In the genomic region with DNA sequence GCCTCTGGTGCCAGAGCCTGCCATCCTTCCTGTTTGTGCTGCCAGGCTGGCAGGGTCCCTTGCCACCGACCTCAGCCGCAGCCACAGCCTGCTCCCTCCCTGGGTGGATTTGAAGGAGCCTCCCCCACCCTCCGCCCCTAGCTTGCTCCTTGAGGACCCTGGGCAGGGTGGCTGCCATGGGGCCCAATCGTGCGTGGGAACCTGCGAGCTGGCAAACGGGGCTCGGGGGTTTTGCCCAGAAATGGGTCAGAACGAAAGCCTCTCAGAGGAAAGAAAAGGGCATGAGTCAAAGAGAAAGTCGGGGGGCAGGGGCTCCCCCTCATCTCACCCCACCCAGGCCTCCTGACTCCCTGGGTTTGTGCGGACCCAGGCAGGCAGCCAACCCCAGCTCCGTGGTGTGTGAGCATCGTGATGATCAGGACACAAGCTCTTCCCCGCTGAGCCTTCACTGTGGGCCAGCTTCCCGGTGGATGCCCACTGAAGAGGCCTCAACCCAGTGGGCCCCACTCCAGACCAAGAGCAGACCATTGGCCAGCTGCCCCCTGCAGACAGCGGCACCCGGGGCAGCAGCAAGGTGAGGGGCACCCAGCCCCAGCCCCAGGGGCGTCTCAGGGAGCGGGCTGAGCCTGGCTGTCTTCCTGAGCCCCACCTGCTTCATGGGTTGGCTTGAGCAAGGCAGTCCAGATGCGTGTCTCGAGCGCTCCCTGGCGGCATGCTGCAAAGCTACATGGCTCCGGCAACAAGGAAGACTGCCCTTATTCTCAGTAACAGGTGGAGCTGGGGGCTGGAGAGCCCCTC, we compare ENCODE assay signal across 8 cellular contexts. TPM values are rescaled to one million over a fixed set of nuclear protein-coding genes. Genes with fewer than 3 reads are reported as not detected.
DNase-seq lines count a peak whose midpoint lies in the region; ATAC-seq and TF ChIP-seq lines count a peak whose summit lies in the region.

No MANE protein-coding gene starts in this region.

- no peaks in the 10 kb centered on the region for H3K9me3 ChIP-seq in CD4-positive, alpha-beta memory T cell (ENCODE audit: control insufficient read depth in 1 of 2, low read length in 2 of 2)
- no peaks in the 10 kb centered on the region for H3K9me3 ChIP-seq in upper lobe of right lung

- intact Hi-C loops in CD4-positive, alpha-beta memory T cell (cut with micrococcal nuclease): loop anchor here (1.0 kb wide), 3 partner anchors 86 to 248 kb away; a partner anchor contains a TSS
- intact Hi-C loops in Right ventricle myocardium superior (cut with DNase I): loop anchor here (1.0 to 2.0 kb wide), 2 partner anchors 88 to 248 kb away; no protein-coding TSS in a partner anchor
- intact Hi-C loops in upper lobe of right lung (cut with DNase I): loop anchor here (5.0 to 10.0 kb wide), 2 partner anchors 90 to 248 kb away; a partner anchor contains a TSS

- no peaks in the 10 kb centered on the region for H3K27me3 ChIP-seq in CD4-positive, alpha-beta memory T cell (ENCODE audit: insufficient read depth, low read length)
- no peaks in the 10 kb centered on the region for H3K27me3 ChIP-seq in upper lobe of right lung

- peaks cover 0 to 5% of the 10 kb centered on the region in 2 donors for H3K36me3 Mint-ChIP-seq in CD4-positive, alpha-beta memory T cell
- H3K36me3 Mint-ChIP-seq in activated naive CD8-positive, alpha-beta T cell treated with anti-CD3 and anti-CD28 coated beads for 36 hours: no peaks in the 10 kb centered on the region
- H3K36me3 Mint-ChIP-seq in progenitor cell of endocrine pancreas (ENCODE audit: insufficient read depth): peaks cover 2% of the 10 kb centered on the region

- peak; percentile 54 for ATAC-seq in GM21528 (IDR thresholded peaks at IDR 0.05; ENCODE audit: low FRiP score, unreplicated experiment)
- ATAC-seq in Right ventricle myocardium superior (ENCODE audit: poor library complexity): peak; percentile 84
- peak; percentile 82 for ATAC-seq in upper lobe of right lung

- peak overlapping the region; percentile 34 to 42 for H3K4me3 ChIP-seq in CD4-positive, alpha-beta memory T cell (ENCODE audit: low read length in 2 of 2)
- no peak overlapping the region for H3K4me3 ChIP-seq in upper lobe of right lung

- no peaks in the 10 kb centered on the region for H3K27me3 Mint-ChIP-seq in CD4-positive, alpha-beta memory T cell
- no peaks in the 10 kb centered on the region for H3K27me3 Mint-ChIP-seq in activated naive CD8-positive, alpha-beta T cell treated with anti-CD3 and anti-CD28 coated beads for 36 hours
- peaks cover 3% of the 10 kb centered on the region for H3K27me3 Mint-ChIP-seq in progenitor cell of endocrine pancreas

- peak; percentile 85 to 87 (median 85) for DNase-seq in CD4-positive, alpha-beta memory T cell
- DNase-seq in NCI-H128 (lab: John Stamatoyannopoulos, UW; ENCODE audit: unreplicated experiment) (peak; percentile 82), SW480 (ENCODE audit: low spot score) (peak; percentile 87), Right ventricle myocardium superior (peak; percentile 89), progenitor cell of endocrine pancreas (ENCODE audit: low spot score, unreplicated experiment) (peak; percentile 75), upper lobe of right lung (peak; percentile 91)
- DNase-seq in activated naive CD8-positive, alpha-beta T cell treated with anti-CD3 and anti-CD28 coated beads for 36 hours: peak; percentile 88

- peaks cover 20 to 47% (median 33%) of the 10 kb centered on the region in 4 donors for H3K4me1 Mint-ChIP-seq in CD4-positive, alpha-beta memory T cell
- H3K4me1 Mint-ChIP-seq in activated naive CD8-positive, alpha-beta T cell treated with anti-CD3 and anti-CD28 coated beads for 36 hours: peaks cover 25% of the 10 kb centered on the region
- no peaks in the 10 kb centered on the region for H3K4me1 Mint-ChIP-seq in progenitor cell of endocrine pancreas (ENCODE audit: low read depth)

- CTCF ChIA-PET in CD4-positive, alpha-beta memory T cell (lab: Charles Lee; ENCODE audit: partially characterized antibody): interaction anchor here (0.6 to 4.3 kb wide), 46 partner anchors 9 to 275 kb away, joined by 3 to 84 read pairs (median 6); a partner anchor contains a TSS

- H3K4me1 ChIP-seq in CD4-positive, alpha-beta memory T cell (ENCODE audit: insufficient read depth, low read length): peaks cover 52% of the 10 kb centered on the region
- peaks cover 20% of the 10 kb centered on the region for H3K4me1 ChIP-seq in upper lobe of right lung

- POLR2A ChIA-PET in CD4-positive, alpha-beta memory T cell (lab: Charles Lee; ENCODE audit: partially characterized antibody): interaction anchor here (0.6 to 2.6 kb wide), 34 partner anchors 9 to 247 kb away, joined by 3 to 25 read pairs (median 6); a partner anchor contains a TSS

- TF ChIP-seq CTCF in progenitor cell of endocrine pancreas (IDR thresholded peaks at IDR 0.05; ENCODE audit: unreplicated experiment) (peak; percentile 87), upper lobe of right lung (IDR thresholded peaks at IDR 0.05) (peak; percentile 90)

- H3K27ac ChIP-seq in CD4-positive, alpha-beta memory T cell (ENCODE audit: low read depth, low read length): peak overlapping the region; percentile 60
- H3K27ac ChIP-seq in upper lobe of right lung: no peak overlapping the region

- H3K27ac Mint-ChIP-seq in CD4-positive, alpha-beta memory T cell: peak overlapping the region; percentile 69 to 91 (median 84)
- peak overlapping the region; percentile 46 for H3K27ac Mint-ChIP-seq in activated naive CD8-positive, alpha-beta T cell treated with anti-CD3 and anti-CD28 coated beads for 36 hours
- H3K27ac Mint-ChIP-seq in progenitor cell of endocrine pancreas: no peak overlapping the region

- H3K9me3 Mint-ChIP-seq in CD4-positive, alpha-beta memory T cell: no peaks in the 10 kb centered on the region
- no peaks in the 10 kb centered on the region for H3K9me3 Mint-ChIP-seq in activated naive CD8-positive, alpha-beta T cell treated with anti-CD3 and anti-CD28 coated beads for 36 hours
- H3K9me3 Mint-ChIP-seq in progenitor cell of endocrine pancreas (ENCODE audit: low read depth): no peaks in the 10 kb centered on the region

- no peaks in the 10 kb centered on the region for H3K36me3 ChIP-seq in CD4-positive, alpha-beta memory T cell (ENCODE audit: insufficient read depth, low read length)
- H3K36me3 ChIP-seq in upper lobe of right lung: no peaks in the 10 kb centered on the region

- peak overlapping the region; percentile 73 to 85 (median 80) for H3K4me3 Mint-ChIP-seq in CD4-positive, alpha-beta memory T cell
- peak overlapping the region; percentile 52 for H3K4me3 Mint-ChIP-seq in activated naive CD8-positive, alpha-beta T cell treated with anti-CD3 and anti-CD28 coated beads for 36 hours
- no peak overlapping the region for H3K4me3 Mint-ChIP-seq in progenitor cell of endocrine pancreas (ENCODE audit: low read depth)

RNA-seq across cellular contexts. Expression of a gene that starts 3.0 kb away (rescaled TPM):
- 1 to 10 TPM; 3.4 to 4.6 TPM for total RNA-seq in CD4-positive, alpha-beta memory T cell
- 10 to 100 TPM; 22.6 to 43.8 TPM for polyA plus RNA-seq in CD4-positive, alpha-beta memory T cell
- not detected for total RNA-seq in activated naive CD8-positive, alpha-beta T cell treated with anti-CD3 and anti-CD28 coated beads for 36 hours
- total RNA-seq in Right ventricle myocardium superior: not detected
- not detected in 2 replicates for total RNA-seq in progenitor cell of endocrine pancreas
- total RNA-seq in upper lobe of right lung: 0.81 TPM

RNA-seq across cellular contexts. Expression of a gene that starts 6.9 kb away (rescaled TPM):
- total RNA-seq in CD4-positive, alpha-beta memory T cell: 10 to 100 TPM; 63.8 to 68.6 TPM
- polyA plus RNA-seq in CD4-positive, alpha-beta memory T cell: 10 to 100 TPM in 1 of 2 donors, 1 to 10 TPM in 1; 2.6 to 10.8 TPM
- total RNA-seq in activated naive CD8-positive, alpha-beta T cell treated with anti-CD3 and anti-CD28 coated beads for 36 hours: 1 to 10 TPM; 4.2 to 4.9 TPM
- total RNA-seq in Right ventricle myocardium superior: 26.7 TPM
- total RNA-seq in progenitor cell of endocrine pancreas: 26.4 and 30.1 TPM in 2 replicates
- total RNA-seq in upper lobe of right lung: 44.3 TPM

RNA-seq across cellular contexts. Expression of a gene that starts 11.1 kb away (rescaled TPM):
- 10 to 100 TPM; 20.7 to 21.4 TPM for total RNA-seq in CD4-positive, alpha-beta memory T cell
- polyA plus RNA-seq in CD4-positive, alpha-beta memory T cell: 10 to 100 TPM; 22.8 to 32.2 TPM
- total RNA-seq in activated naive CD8-positive, alpha-beta T cell treated with anti-CD3 and anti-CD28 coated beads for 36 hours: 10 to 100 TPM; 13.2 to 13.5 TPM
- total RNA-seq in Right ventricle myocardium superior (59.1 TPM), progenitor cell of endocrine pancreas (62.0 and 73.2 TPM in 2 replicates), upper lobe of right lung (152 TPM)

RNA-seq across cellular contexts. Expression of a gene that starts 19.0 kb away (rescaled TPM):
- total RNA-seq in CD4-positive, alpha-beta memory T cell: not detected
- not detected for polyA plus RNA-seq in CD4-positive, alpha-beta memory T cell
- not detected for total RNA-seq in activated naive CD8-positive, alpha-beta T cell treated with anti-CD3 and anti-CD28 coated beads for 36 hours
- 1.9 TPM for total RNA-seq in Right ventricle myocardium superior
- 0.19 and 0.51 TPM in 2 replicates for total RNA-seq in progenitor cell of endocrine pancreas
- 0.41 TPM for total RNA-seq in upper lobe of right lung

RNA-seq across cellular contexts. Expression of a gene that starts 35.4 kb away (rescaled TPM):
- under 1 TPM; 0.09 to 0.11 TPM for total RNA-seq in CD4-positive, alpha-beta memory T cell
- under 1 TPM; 0.10 to 0.15 TPM for polyA plus RNA-seq in CD4-positive, alpha-beta memory T cell
- 10 to 100 TPM; 15.2 to 15.4 TPM for total RNA-seq in activated naive CD8-positive, alpha-beta T cell treated with anti-CD3 and anti-CD28 coated beads for 36 hours
- total RNA-seq in Right ventricle myocardium superior (0.22 TPM), progenitor cell of endocrine pancreas (15.1 and 15.3 TPM in 2 replicates), upper lobe of right lung (0.84 TPM)
